Comparison of ENCODE assay signal across 31 cellular contexts in the genomic region with DNA sequence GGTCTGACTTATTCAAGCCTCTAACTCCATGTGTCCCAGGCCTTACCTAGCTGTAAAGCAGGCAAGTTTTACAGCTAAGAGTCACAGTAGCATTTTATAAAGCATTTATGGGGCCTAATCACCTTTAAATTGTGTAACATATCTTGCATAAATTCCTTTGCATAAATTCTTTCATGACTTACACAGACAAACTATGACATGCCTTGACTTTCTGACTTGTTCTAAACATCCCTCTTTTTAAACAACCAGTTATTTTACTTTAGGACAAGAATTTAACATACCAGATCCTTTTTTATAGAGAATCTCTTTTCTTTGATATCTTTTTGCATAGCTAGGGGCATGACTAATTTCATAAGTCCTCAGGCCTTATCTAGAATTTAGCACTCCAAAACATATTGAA.
"Had no signal": no experiment of that assay in that cellular context is flagged by ENCODE, and none has a peak within 500 bp of the region (broad histone marks: within the 10 kb centered on the region; RNA-seq: fewer than 3 reads in every experiment).

No MANE protein-coding gene starts in this region.

- ATAC-seq: activated naive CD4-positive, alpha-beta T cell treated with anti-CD3 and anti-CD28 coated beads, Interleukin-2, amount 50 U/mL, for 72 hours; activated T-cell treated with anti-CD3 and anti-CD28 coated beads, Interleukin-2, amount 50 U/mL, for 72 hours; WTC11 had no signal

- H3K27me3 ChIP-seq: brain microvascular endothelial cell, cardiac muscle cell, dorsolateral prefrontal cortex, esophagus squamous epithelium had no signal

- H3K4me3 ChIP-seq: cardiac muscle cell, coronary artery, dorsolateral prefrontal cortex, esophagus squamous epithelium had no signal

- H3K27ac ChIP-seq: brain microvascular endothelial cell, cardiac muscle cell, coronary artery, dorsolateral prefrontal cortex, esophagus squamous epithelium, VCaP had no signal

- H3K36me3 ChIP-seq: brain microvascular endothelial cell, cardiac muscle cell, esophagus squamous epithelium had no signal

- DNase-seq: activated CD4-positive, alpha-beta memory T cell treated with anti-CD3 and anti-CD28 coated beads, Interleukin-2, amount 10 ng/mL, durations not matched to agents 7 days and 5 days; activated CD4-positive, alpha-beta T cell treated with anti-CD3 and anti-CD28 coated beads for 1 hour; activated CD4-positive, alpha-beta T cell treated with anti-CD3 and anti-CD28 coated beads for 4 hours; activated CD4-positive, alpha-beta T cell treated with anti-CD3 and anti-CD28 coated beads, Interleukin-2, amount 10 ng/mL, durations not matched to agents 7 days and 5 days; activated CD4-positive, alpha-beta T cell treated with anti-CD3 and anti-CD28 coated beads, Interleukin-2, amount 50 U/mL, for 4 hours; activated CD8-positive, alpha-beta memory T cell treated with anti-CD3 and anti-CD28 coated beads, Interleukin-2, amount 50 U/mL, for 48 hours; activated gamma-delta T cell; activated naive CD4-positive, alpha-beta T cell; activated naive CD4-positive, alpha-beta T cell treated with anti-CD3 and anti-CD28 coated beads, Interleukin-2, amount 10 ng/mL, durations not matched to agents 7 days and 5 days; activated naive CD8-positive, alpha-beta T cell treated with anti-CD3 and anti-CD28 coated beads, Interleukin-2, amount 10 ng/mL, durations not matched to agents 7 days and 5 days; activated T-cell treated with anti-CD3 and anti-CD28 coated beads for 4 hours; activated T-cell treated with anti-CD3 and anti-CD28 coated beads, Interleukin-2, amount 50 U/mL, for 24 hours; activated T-cell treated with anti-CD3 and anti-CD28 coated beads, Interleukin-2, amount 50 U/mL, for 72 hours; amygdala; aorta; brain microvascular endothelial cell; central memory CD4-positive, alpha-beta T cell; cerebellar nuclear complex; dorsolateral prefrontal cortex; effector memory CD4-positive, alpha-beta T cell; endodermal cell; erythroblast; esophagus squamous epithelium; foreskin fibroblast; head of caudate nucleus; T-helper 2 cell had no signal

- H3K4me1 ChIP-seq: esophagus squamous epithelium had no signal

- H3K9me3 ChIP-seq: esophagus squamous epithelium had no signal
